Comparison of ENCODE assay signal across 8 cellular contexts in genomic region chr2:197255550-197255949, GRCh38. TPM values are rescaled to one million over a fixed set of nuclear protein-coding genes. Genes with fewer than 3 reads are reported as not detected.
A peak's percentile ranks its signal among the peaks of the same experiment; 100 is the strongest.
DNase-seq lines count a peak whose midpoint lies in the region; ATAC-seq, FAIRE-seq and TF ChIP-seq lines count a peak whose summit lies in the region.

No MANE protein-coding gene starts in this region.

- H3K23ac ChIP-seq in H9 (ENCODE audit: insufficient read length, low read depth, low read length): no peak overlapping the region

- H3K4me1 Mint-ChIP-seq in H9 (peaks cover 7 to 9% of the 10 kb centered on the region in 2 experiments), progenitor cell of endocrine pancreas (ENCODE audit: low read depth) (peaks cover 14% of the 10 kb centered on the region)

- no peak for FAIRE-seq in frontal cortex (lab: Jason Lieb, UNC)

- H3K9me3 Mint-ChIP-seq in H9 (peaks cover 0 to 2% of the 10 kb centered on the region in 2 experiments; a peak in 1 of 5 replicates), progenitor cell of endocrine pancreas (ENCODE audit: low read depth) (no peaks in the 10 kb centered on the region)

- DNase-seq in GM10248 (ENCODE audit: extremely low spot score) (peak; percentile 90), H9 (peak; percentile 54), NCI-H2227 treated with DMSO at 0.1 percent for 48 hours (lab: John Stamatoyannopoulos, UW) (peak; percentile 68), activated T-cell treated with anti-CD3 and anti-CD28 coated beads for 48 hours (ENCODE audit: low read depth) (peak; percentile 71), frontal cortex (ENCODE audit: low spot score in 2 of 2) (peak; percentile 15 to 50), progenitor cell of endocrine pancreas (ENCODE audit: low spot score, unreplicated experiment) (no peak), upper lobe of right lung (peak; percentile 83), superior temporal gyrus (ENCODE audit: extremely low spot score) (no peak)

- H4K20me1 ChIP-seq in H9 (ENCODE audit: control insufficient read depth, insufficient read depth, insufficient read length): no peaks in the 10 kb centered on the region

- H3K27me3 Mint-ChIP-seq in H9 (ENCODE audit: low read depth): no peaks in the 10 kb centered on the region; the same call in 1 of the 2 replicates
- no peaks in the 10 kb centered on the region for H3K27me3 Mint-ChIP-seq in progenitor cell of endocrine pancreas

- no peak overlapping the region for H3K4me2 ChIP-seq in H9 (ENCODE audit: insufficient read depth, insufficient read length, low read length)

- H3K27ac ChIP-seq in H9 (ENCODE audit: insufficient read length, low read depth, low read length): no peak overlapping the region
- peak overlapping the region; percentile 68 for H3K27ac ChIP-seq in upper lobe of right lung

- ATAC-seq in upper lobe of right lung: peak; percentile 95

- no peaks in the 10 kb centered on the region for H3K23me2 ChIP-seq in H9 (ENCODE audit: insufficient read length, low read depth, low read length, poor library complexity, severe bottlenecking)

- no peaks in the 10 kb centered on the region for H3K9me3 ChIP-seq in H9 (ENCODE audit: control insufficient read depth, low read depth, low read length)
- no peaks in the 10 kb centered on the region for H3K9me3 ChIP-seq in upper lobe of right lung

- no peak overlapping the region for H2BK15ac ChIP-seq in H9 (ENCODE audit: low read depth, low read length)

- no peak overlapping the region for H2AK5ac ChIP-seq in H9 (ENCODE audit: insufficient read length, low read length)

- H3K79me2 ChIP-seq in H9 (ENCODE audit: insufficient read depth, low read length): no peaks in the 10 kb centered on the region

- H3K79me1 ChIP-seq in H9 (ENCODE audit: insufficient read depth, low read depth, low read length, poor library complexity, severe bottlenecking): no peaks in the 10 kb centered on the region

- no peak overlapping the region for H4K5ac ChIP-seq in H9 (ENCODE audit: insufficient read length, low read depth, low read length)

- no peak overlapping the region for H3K4me3 ChIP-seq in upper lobe of right lung

- no peaks in the 10 kb centered on the region for H3K36me3 Mint-ChIP-seq in H9 (ENCODE audit: insufficient read depth in 1 of 3, low read depth in 3 of 3)
- H3K36me3 Mint-ChIP-seq in progenitor cell of endocrine pancreas (ENCODE audit: insufficient read depth): no peaks in the 10 kb centered on the region

- no peak overlapping the region for H2BK120ac ChIP-seq in H9 (ENCODE audit: low read depth, low read length, poor library complexity, severe bottlenecking)

- no peak overlapping the region for H3K14ac ChIP-seq in H9 (ENCODE audit: insufficient read depth, low read length)

- no peak overlapping the region for H4K8ac ChIP-seq in H9 (replicated peaks; ENCODE audit: insufficient read length, low read depth, low read length)

- WGBS in H9 (ENCODE audit: extremely low coverage, insufficient read length, low lambda C conversion rate): no CpG with 5 or more reads among the region's 9 CpGs

- no peak overlapping the region for H3T11ph ChIP-seq in H9 (ENCODE audit: low read length)

- POLR2A ChIA-PET in GM10248 (lab: Yijun Ruan, JAX): interaction anchor here (0.5 to 1.6 kb wide), 3 partner anchors 15 to 98 kb away, joined by 3 to 6 read pairs (median 4); no protein-coding TSS in a partner anchor

- no peak overlapping the region for H2BK12ac ChIP-seq in H9 (ENCODE audit: insufficient read length, low read depth, low read length)

- H2BK5ac ChIP-seq in H9 (ENCODE audit: insufficient read length, low read length): no peak overlapping the region

- no peak for TF ChIP-seq CTCF in GM10248 (IDR thresholded peaks at IDR 0.05; ENCODE audit: control extremely low read depth, extremely low read depth, low read depth, missing control alignments)
- TF ChIP-seq CTCF in H9 (conservative IDR thresholded peaks at IDR 0.05): no peak
- TF ChIP-seq CTCF in progenitor cell of endocrine pancreas (IDR thresholded peaks at IDR 0.05; ENCODE audit: unreplicated experiment): no peak
- no peak for TF ChIP-seq CTCF in upper lobe of right lung (IDR thresholded peaks at IDR 0.05)

- H3K4me1 ChIP-seq in H9 (ENCODE audit: insufficient read depth, low read length) (no peaks in the 10 kb centered on the region), upper lobe of right lung (peaks cover 33% of the 10 kb centered on the region)

- H3K9ac ChIP-seq in H9 (ENCODE audit: extremely low read depth, insufficient read length, low read length): no peak overlapping the region

- H2BK20ac ChIP-seq in H9 (ENCODE audit: low read depth, low read length, poor library complexity, severe bottlenecking): no peak overlapping the region

- no peak overlapping the region for H3K56ac ChIP-seq in H9 (ENCODE audit: insufficient read length, low read depth, low read length)

- CTCF ChIA-PET in GM10248 (lab: Yijun Ruan, JAX): interaction anchor here (0.6 to 1.6 kb wide), 11 partner anchors 10 to 142 kb away, joined by 3 to 7 read pairs (median 3); no protein-coding TSS in a partner anchor

- no peak overlapping the region for H3K18ac ChIP-seq in H9 (ENCODE audit: insufficient read length, low read depth, low read length)

- H3K27me3 ChIP-seq in H9 (ENCODE audit: insufficient read depth, low read length): no peaks in the 10 kb centered on the region
- no peaks in the 10 kb centered on the region for H3K27me3 ChIP-seq in upper lobe of right lung

- no peak overlapping the region for H3K4me3 Mint-ChIP-seq in H9
- H3K4me3 Mint-ChIP-seq in progenitor cell of endocrine pancreas (ENCODE audit: low read depth): no peak overlapping the region

- H3K27ac Mint-ChIP-seq in H9 (peak overlapping the region in 2 of 3 experiments; percentile 6 to 73; a peak in 2 of 7 replicates), progenitor cell of endocrine pancreas (peak overlapping the region; percentile 8)

- no peaks in the 10 kb centered on the region for H3K36me3 ChIP-seq in upper lobe of right lung

- H4K91ac ChIP-seq in H9 (ENCODE audit: insufficient read length, low read depth, low read length): no peak overlapping the region

- H3K4ac ChIP-seq in H9 (ENCODE audit: low read depth, low read length): no peak overlapping the region

- intact Hi-C loops in upper lobe of right lung (cut with DNase I): no loop called here

- no peak overlapping the region for H2AFZ ChIP-seq in H9 (ENCODE audit: low read length)

RNA-seq across cellular contexts. Expression of gene ANKRD44, which starts 55.0 kb away (rescaled TPM):
- total RNA-seq in H9 (2021): 1.8 and 1.9 TPM in 2 replicates
- 101 TPM for total RNA-seq in frontal cortex
- 4.0 and 6.0 TPM in 2 replicates for total RNA-seq in progenitor cell of endocrine pancreas
- total RNA-seq in upper lobe of right lung: 51.4 TPM

Comparison
In these comparisons a context has a peak if more than half of its experiments do, and no peak if none do; other contexts are left out.
1. DNase-seq: peak in GM10248 (single experiment), H9 (single experiment), NCI-H2227 treated with DMSO at 0.1 percent for 48 hours (single experiment), activated T-cell treated with anti-CD3 and anti-CD28 coated beads for 48 hours (single experiment), frontal cortex (2 of 2) and upper lobe of right lung (single experiment); none in progenitor cell of endocrine pancreas (single experiment) and superior temporal gyrus (single experiment).